In genomic region chr7:21353388-21353780, GRCh38 we compare ENCODE assay signal across 18 cellular contexts.
DNase-seq lines count a peak whose midpoint lies in the region; ATAC-seq and TF ChIP-seq lines count a peak whose summit lies in the region.
"Had no signal": no experiment of that assay in that cellular context is flagged by ENCODE, and none has a peak within 500 bp of the region (broad histone marks: within the 10 kb centered on the region; RNA-seq: fewer than 3 reads in every experiment).

No MANE protein-coding gene starts in this region.

- POLR2A ChIA-PET in CD8-positive, alpha-beta memory T cell (lab: Charles Lee), result interaction anchor here (1.2 to 2.6 kb wide), 4 partner anchors 8 to 74 kb away, joined by 4 to 17 read pairs (median 4); partner anchors contain the start of gene SP4
- POLR2A ChIA-PET in activated CD4-positive, alpha-beta memory T cell treated with anti-CD3 and anti-CD28 coated beads, Interleukin-2, amount 10 ng/mL, durations not matched to agents 7 days and 5 days (lab: Charles Lee), result interaction anchor here (0.8 to 6.8 kb wide), 11 partner anchors 10 to 593 kb away, joined by 3 to 135 read pairs (median 7); partner anchors contain the start of gene SP4

- H3K27ac ChIP-seq in CD8-positive, alpha-beta memory T cell (ENCODE audit: low read depth, low read length), result no peak overlapping the region
- H3K27ac ChIP-seq: neural progenitor cell, SK-N-MC had no signal

- no peaks in the 10 kb centered on the region for H3K36me3 ChIP-seq in CD8-positive, alpha-beta memory T cell (ENCODE audit: insufficient read depth, low read length)
- H3K36me3 ChIP-seq: neural progenitor cell, transverse colon had no signal

- no peak for DNase-seq in CD14-positive monocyte (ENCODE audit: low spot score)
- no peak for DNase-seq in CD8-positive, alpha-beta memory T cell
- no peak for DNase-seq in activated CD4-positive, alpha-beta memory T cell treated with anti-CD3 and anti-CD28 coated beads, Interleukin-2, amount 10 ng/mL, durations not matched to agents 7 days and 5 days
- no peak for DNase-seq in memory B cell (ENCODE audit: low spot score in 2 of 2)
- DNase-seq in mesenteric fat pad (ENCODE audit: low spot score), result no peak
- no peak for DNase-seq in NCI-H2171 (lab: John Stamatoyannopoulos, UW)
- DNase-seq: DMS53; effector CD8-positive, alpha-beta T cell; head of caudate nucleus; NCI-H1092 treated with DMSO at 0.1 percent for 48 hours; NCI-H2107; NCI-H748 treated with DMSO at 0.1 percent for 48 hours; transverse colon had no signal

- H3K4me3 Mint-ChIP-seq in CD14-positive monocyte (no peak overlapping the region), memory B cell (peak overlapping the region; percentile 80)
- peak overlapping the region; percentile 11 to 84 (median 61) for H3K4me3 Mint-ChIP-seq in CD8-positive, alpha-beta memory T cell
- H3K4me3 Mint-ChIP-seq in activated CD4-positive, alpha-beta memory T cell treated with anti-CD3 and anti-CD28 coated beads, Interleukin-2, amount 10 ng/mL, durations not matched to agents 7 days and 5 days, result peak overlapping the region; percentile 67
- H3K4me3 Mint-ChIP-seq: GM23338, neural progenitor cell had no signal

- H3K4me1 Mint-ChIP-seq in CD14-positive monocyte, result peaks cover 60% of the 10 kb centered on the region
- peaks cover 57 to 65% (median 63%) of the 10 kb centered on the region in 3 donors for H3K4me1 Mint-ChIP-seq in CD8-positive, alpha-beta memory T cell
- H3K4me1 Mint-ChIP-seq in activated CD4-positive, alpha-beta memory T cell treated with anti-CD3 and anti-CD28 coated beads, Interleukin-2, amount 10 ng/mL, durations not matched to agents 7 days and 5 days, result peaks cover 70% of the 10 kb centered on the region
- H3K4me1 Mint-ChIP-seq in memory B cell, result peaks cover 44% of the 10 kb centered on the region
- H3K4me1 Mint-ChIP-seq: GM23338, neural progenitor cell had no signal

- CTCF ChIA-PET in CD8-positive, alpha-beta memory T cell (lab: Charles Lee), result interaction anchor here (0.8 to 2.1 kb wide), 5 partner anchors 10 to 74 kb away, joined by 3 to 6 read pairs (median 4); no protein-coding TSS in a partner anchor
- CTCF ChIA-PET in activated CD4-positive, alpha-beta memory T cell treated with anti-CD3 and anti-CD28 coated beads, Interleukin-2, amount 10 ng/mL, durations not matched to agents 7 days and 5 days (lab: Charles Lee), result interaction anchor here (0.6 to 2.5 kb wide), 10 partner anchors 10 to 99 kb away, joined by 3 to 25 read pairs (median 4); partner anchors contain the start of gene SP4

- no peak for TF ChIP-seq CTCF in CD14-positive monocyte (IDR thresholded peaks at IDR 0.05)

- H3K27ac Mint-ChIP-seq in CD14-positive monocyte (peak overlapping the region in 6 of 7 donors; percentile 62 to 96 (median 86)), memory B cell (peak overlapping the region; percentile 90)
- H3K27ac Mint-ChIP-seq in CD8-positive, alpha-beta memory T cell, result peak overlapping the region; percentile 77 to 98 (median 90)
- peak overlapping the region; percentile 98 for H3K27ac Mint-ChIP-seq in activated CD4-positive, alpha-beta memory T cell treated with anti-CD3 and anti-CD28 coated beads, Interleukin-2, amount 10 ng/mL, durations not matched to agents 7 days and 5 days
- H3K27ac Mint-ChIP-seq: GM23338, neural progenitor cell had no signal

- H3K9me3 ChIP-seq in CD8-positive, alpha-beta memory T cell (ENCODE audit: low read length), result no peaks in the 10 kb centered on the region
- H3K9me3 ChIP-seq: transverse colon had no signal

- ATAC-seq in memory B cell (ENCODE audit: low read depth) (no peak), GM18907 (IDR thresholded peaks at IDR 0.05; ENCODE audit: unreplicated experiment) (no peak)
- ATAC-seq: GM23338 had no signal

- peaks cover 60% of the 10 kb centered on the region for H3K4me1 ChIP-seq in CD8-positive, alpha-beta memory T cell (ENCODE audit: insufficient read depth, low read length)
- H3K4me1 ChIP-seq: neural progenitor cell had no signal

- intact Hi-C loops in CD14-positive monocyte (cut with micrococcal nuclease), result no loop called here

- H3K4me3 ChIP-seq in CD8-positive, alpha-beta memory T cell (ENCODE audit: low read length), result peak overlapping the region; percentile 10
- H3K4me3 ChIP-seq: GM23338, K562, neural progenitor cell, SK-N-MC, transverse colon had no signal

- no peaks in the 10 kb centered on the region for H3K27me3 ChIP-seq in CD8-positive, alpha-beta memory T cell (ENCODE audit: insufficient read depth, low read length, poor library complexity, severe bottlenecking)
- H3K27me3 ChIP-seq: neural progenitor cell, transverse colon had no signal

- H3K36me3 Mint-ChIP-seq in CD14-positive monocyte, result no peaks in the 10 kb centered on the region
- H3K36me3 Mint-ChIP-seq in CD8-positive, alpha-beta memory T cell, result no peaks in the 10 kb centered on the region
- H3K36me3 Mint-ChIP-seq in activated CD4-positive, alpha-beta memory T cell treated with anti-CD3 and anti-CD28 coated beads, Interleukin-2, amount 10 ng/mL, durations not matched to agents 7 days and 5 days (ENCODE audit: low read depth), result peaks cover 26% of the 10 kb centered on the region
- H3K36me3 Mint-ChIP-seq in memory B cell, result no peaks in the 10 kb centered on the region
- H3K36me3 Mint-ChIP-seq: neural progenitor cell had no signal

- H3K27me3 Mint-ChIP-seq in CD14-positive monocyte (ENCODE audit: low read depth in 3 of 3) (peaks cover 0 to 2% (median 0%) of the 10 kb centered on the region in 3 donors), memory B cell (no peaks in the 10 kb centered on the region)
- no peaks in the 10 kb centered on the region for H3K27me3 Mint-ChIP-seq in CD8-positive, alpha-beta memory T cell
- no peaks in the 10 kb centered on the region for H3K27me3 Mint-ChIP-seq in activated CD4-positive, alpha-beta memory T cell treated with anti-CD3 and anti-CD28 coated beads, Interleukin-2, amount 10 ng/mL, durations not matched to agents 7 days and 5 days

- peaks cover 0 to 5% (median 2%) of the 10 kb centered on the region in 7 donors for H3K9me3 Mint-ChIP-seq in CD14-positive monocyte
- no peaks in the 10 kb centered on the region for H3K9me3 Mint-ChIP-seq in CD8-positive, alpha-beta memory T cell
- peaks cover 3% of the 10 kb centered on the region for H3K9me3 Mint-ChIP-seq in activated CD4-positive, alpha-beta memory T cell treated with anti-CD3 and anti-CD28 coated beads, Interleukin-2, amount 10 ng/mL, durations not matched to agents 7 days and 5 days
- H3K9me3 Mint-ChIP-seq in memory B cell, result no peaks in the 10 kb centered on the region
- H3K9me3 Mint-ChIP-seq: GM23338, neural progenitor cell had no signal

Comparison
In these comparisons a context has a peak if more than half of its experiments do, and no peak if none do; other contexts are left out.
1. H3K4me3 Mint-ChIP-seq: peak in CD8-positive, alpha-beta memory T cell (7 of 7), activated CD4-positive, alpha-beta memory T cell treated with anti-CD3 and anti-CD28 coated beads, Interleukin-2, amount 10 ng/mL, durations not matched to agents 7 days and 5 days (single experiment) and memory B cell (single experiment); none in CD14-positive monocyte (0 of 2).
2. Peak in every context shown above with its lines, with median percentiles within 50 percentile points of each other: H3K27ac Mint-ChIP-seq.